ENCODE assay signal across 24 cellular contexts in the genomic region with DNA sequence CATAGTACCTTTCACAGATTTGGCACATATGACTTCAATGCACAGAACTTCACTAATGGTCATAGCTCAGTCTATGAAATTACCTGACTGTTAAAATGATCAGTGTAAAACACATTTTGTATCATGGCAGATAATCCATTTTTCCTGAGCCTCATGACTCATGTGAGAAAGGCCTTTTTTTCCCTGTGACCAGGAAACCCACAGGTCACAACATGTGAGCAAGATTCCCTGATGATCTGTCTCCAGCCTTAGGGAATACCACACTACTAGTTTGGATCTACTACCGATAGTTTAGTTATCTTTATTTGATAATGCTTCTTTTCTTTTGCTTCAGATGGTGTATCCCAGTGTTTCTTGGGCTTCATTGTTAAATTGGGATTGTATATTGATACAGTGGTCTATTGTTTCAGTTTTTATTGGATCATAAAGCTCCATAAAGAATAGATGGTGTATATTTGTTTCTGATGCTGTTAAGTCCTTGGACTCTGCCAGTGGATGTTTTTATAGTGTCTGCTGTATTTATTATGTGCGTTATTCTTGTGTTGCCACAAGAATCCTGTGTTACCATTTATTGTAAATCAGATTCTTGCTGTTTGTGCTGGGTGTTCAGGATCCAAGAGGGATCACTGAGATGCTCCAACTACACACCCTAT.
"Had no signal": no experiment of that assay in that cellular context is flagged by ENCODE, and none has a peak within 500 bp of the region (broad histone marks: within the 10 kb centered on the region; RNA-seq: fewer than 3 reads in every experiment).

No MANE protein-coding gene starts in this region.

- H3K4me1 ChIP-seq: body of pancreas, left ventricle myocardium inferior, prostate gland, testis, vagina had no signal

- H3K4me3 ChIP-seq: body of pancreas, left ventricle myocardium inferior, ovary, prostate gland, testis, vagina had no signal

- H3K36me3 Mint-ChIP-seq: activated CD4-positive, alpha-beta memory T cell treated with anti-CD3 and anti-CD28 coated beads for 36 hours; mesothelial cell of epicardium; type B pancreatic cell had no signal

- DNase-seq: activated CD4-positive, alpha-beta memory T cell treated with anti-CD3 and anti-CD28 coated beads for 36 hours; activated CD4-positive, alpha-beta T cell treated with anti-CD3 and anti-CD28 coated beads for 48 hours; activated gamma-delta T cell; activated T-cell treated with anti-CD3 and anti-CD28 coated beads for 4 hours; anterior cingulate cortex; body of pancreas; caudate nucleus; effector memory CD4-positive, alpha-beta T cell; foreskin melanocyte; left ventricle myocardium inferior; ovary; stimulated activated CD4-positive, alpha-beta T cell treated with anti-CD3 and anti-CD28 coated beads, Interleukin-2, amount 100 ng/mL, for 48 hours; stimulated activated CD8-positive, alpha-beta memory T cell treated with anti-CD3 and anti-CD28 coated beads, Interleukin-4, amount 100 ng/mL, for 48 hours; stimulated activated naive CD4-positive, alpha-beta T cell; T1000; testis had no signal

- H3K27ac ChIP-seq: body of pancreas, left ventricle myocardium inferior, neutrophil, ovary, prostate gland, testis, vagina had no signal

- H3K4me3 Mint-ChIP-seq: activated CD4-positive, alpha-beta memory T cell treated with anti-CD3 and anti-CD28 coated beads for 36 hours; activated naive CD4-positive, alpha-beta T cell treated with anti-CD3 and anti-CD28 coated beads, Interleukin-2, amount 50 U/mL, for 24 hours; mesothelial cell of epicardium; natural killer cell treated with Interleukin-12 subunit alpha and Interleukin-12 subunit beta and Interleukin-15 and Interleukin-18, amount 100 ng/mL, for 72 hours; T-helper 1 cell treated with Interleukin-12 subunit alpha and Interleukin-12 subunit beta and Interleukin-4 antibody, amounts not matched to agents 30 μg/mL and 1 μg/mL, for 36 hours; type B pancreatic cell had no signal

- H3K27me3 Mint-ChIP-seq: type B pancreatic cell had no signal

- H3K27me3 ChIP-seq: body of pancreas, neutrophil, ovary, testis, vagina had no signal

- H3K4me1 Mint-ChIP-seq: activated naive CD4-positive, alpha-beta T cell treated with anti-CD3 and anti-CD28 coated beads, Interleukin-2, amount 50 U/mL, for 24 hours; mesothelial cell of epicardium had no signal

- H3K9me3 Mint-ChIP-seq: T-helper 1 cell treated with Interleukin-12 subunit alpha and Interleukin-12 subunit beta and Interleukin-4 antibody, amounts not matched to agents 30 μg/mL and 1 μg/mL, for 36 hours; type B pancreatic cell had no signal

- H3K9me3 ChIP-seq: neutrophil, ovary, prostate gland, testis, vagina had no signal

- ATAC-seq: body of pancreas; natural killer cell treated with Interleukin-12 subunit alpha and Interleukin-12 subunit beta and Interleukin-15 and Interleukin-18, amount 100 ng/mL, for 72 hours had no signal

- H3K36me3 ChIP-seq: left ventricle myocardium inferior, neutrophil, ovary, prostate gland, vagina had no signal

- H3K27ac Mint-ChIP-seq: activated CD4-positive, alpha-beta memory T cell treated with anti-CD3 and anti-CD28 coated beads for 36 hours; activated naive CD4-positive, alpha-beta T cell treated with anti-CD3 and anti-CD28 coated beads, Interleukin-2, amount 50 U/mL, for 24 hours; mesothelial cell of epicardium; natural killer cell treated with Interleukin-12 subunit alpha and Interleukin-12 subunit beta and Interleukin-15 and Interleukin-18, amount 100 ng/mL, for 72 hours; T-helper 1 cell treated with Interleukin-12 subunit alpha and Interleukin-12 subunit beta and Interleukin-4 antibody, amounts not matched to agents 30 μg/mL and 1 μg/mL, for 36 hours; type B pancreatic cell had no signal
